Comparison of ENCODE assay signal across 8 cellular contexts in genomic region chr17:16428098-16428882, GRCh38. TPM values are rescaled to one million over a fixed set of nuclear protein-coding genes. Genes with fewer than 3 reads are reported as not detected.
DNase-seq lines count a peak whose midpoint lies in the region; ATAC-seq, FAIRE-seq and TF ChIP-seq lines count a peak whose summit lies in the region.

No MANE protein-coding gene starts in this region.

- H3K27me3 ChIP-seq in parathyroid adenoma (ENCODE audit: control insufficient read depth, insufficient read depth, low read length) (no peaks in the 10 kb centered on the region), tibial artery (no peaks in the 10 kb centered on the region)

- no peak overlapping the region for H3K4me2 ChIP-seq in parathyroid adenoma (ENCODE audit: low read length)

- H3K36me3 ChIP-seq in parathyroid adenoma (ENCODE audit: control insufficient read depth, insufficient read depth, low read length) (no peaks in the 10 kb centered on the region), tibial artery (peaks cover 40 to 62% (median 47%) of the 10 kb centered on the region in 3 donors)

- in situ Hi-C loops in KBM-7 (cut with MboI; ENCODE audit: low pct_unique_long_range_greater_than_20kb, low sequenced_read_pairs): no loop called here

- DNase-seq in D721Med (ENCODE audit: insufficient read length, low spot score) (peak; percentile 63), KBM-7 (peak; percentile 64), fibroblast of peridontal ligament (ENCODE audit: extremely low read depth) (peak; percentile 31), NCI-H345 (lab: John Stamatoyannopoulos, UW) (no peak), tibial artery (no peak)
- DNase-seq in activated CD4-positive, alpha-beta T cell treated with anti-CD3 and anti-CD28 coated beads, Interleukin-2, amount 10 ng/mL, durations not matched to agents 24 days and 14 days: peak; percentile 75

- no peak overlapping the region for H3K9ac ChIP-seq in parathyroid adenoma

- intact Hi-C loops in activated CD4-positive, alpha-beta T cell treated with anti-CD3 and anti-CD28 coated beads, Interleukin-2, amount 10 ng/mL, durations not matched to agents 24 days and 14 days (cut with micrococcal nuclease): no loop called here
- intact Hi-C loops in tibial artery (cut with DNase I; ENCODE audit: low total_unique reads): no loop called here

- H3K9me3 ChIP-seq in parathyroid adenoma (ENCODE audit: control insufficient read depth, low read length): no peaks in the 10 kb centered on the region
- H3K9me3 ChIP-seq in tibial artery: no peaks in the 10 kb centered on the region

- peak overlapping the region; percentile 37 for H3K27ac Mint-ChIP-seq in activated CD4-positive, alpha-beta T cell treated with anti-CD3 and anti-CD28 coated beads, Interleukin-2, amount 10 ng/mL, durations not matched to agents 24 days and 14 days

- H3K4me3 Mint-ChIP-seq in activated CD4-positive, alpha-beta T cell treated with anti-CD3 and anti-CD28 coated beads, Interleukin-2, amount 10 ng/mL, durations not matched to agents 24 days and 14 days: no peak overlapping the region

- H3K4me3 ChIP-seq in parathyroid adenoma (ENCODE audit: low read depth, low read length): no peak overlapping the region
- H3K4me3 ChIP-seq in tibial artery: no peak overlapping the region

- peaks cover 29% of the 10 kb centered on the region for H3K36me3 Mint-ChIP-seq in activated CD4-positive, alpha-beta T cell treated with anti-CD3 and anti-CD28 coated beads, Interleukin-2, amount 10 ng/mL, durations not matched to agents 24 days and 14 days (ENCODE audit: low read depth)

- FAIRE-seq in D721Med (lab: Jason Lieb, UNC): no peak

- TF ChIP-seq CTCF in D721Med (IDR thresholded peaks at IDR 0.05; ENCODE audit: insufficient read depth, missing control alignments) (peak; percentile 50), parathyroid adenoma (IDR thresholded peaks at IDR 0.05) (peak; percentile 41), tibial artery (IDR thresholded peaks at IDR 0.05) (no peak)

- peaks cover 3% of the 10 kb centered on the region for H3K4me1 ChIP-seq in parathyroid adenoma
- no peaks in the 10 kb centered on the region for H3K4me1 ChIP-seq in tibial artery

- no peak for ATAC-seq in GM18502 (IDR thresholded peaks at IDR 0.05; ENCODE audit: poor library complexity, unreplicated experiment)

- H3K27me3 Mint-ChIP-seq in activated CD4-positive, alpha-beta T cell treated with anti-CD3 and anti-CD28 coated beads, Interleukin-2, amount 10 ng/mL, durations not matched to agents 24 days and 14 days: no peaks in the 10 kb centered on the region

- no peaks in the 10 kb centered on the region for H3K4me1 Mint-ChIP-seq in activated CD4-positive, alpha-beta T cell treated with anti-CD3 and anti-CD28 coated beads, Interleukin-2, amount 10 ng/mL, durations not matched to agents 24 days and 14 days

- no peaks in the 10 kb centered on the region for H3K9me3 Mint-ChIP-seq in activated CD4-positive, alpha-beta T cell treated with anti-CD3 and anti-CD28 coated beads, Interleukin-2, amount 10 ng/mL, durations not matched to agents 24 days and 14 days

- H3K79me2 ChIP-seq in parathyroid adenoma: no peaks in the 10 kb centered on the region

- H3K27ac ChIP-seq in parathyroid adenoma (no peak overlapping the region), tibial artery (no peak overlapping the region)

- H2AFZ ChIP-seq in parathyroid adenoma: no peak overlapping the region

RNA-seq across cellular contexts. Expression of gene TRPV2, which starts 12.9 kb away (rescaled TPM):
- total RNA-seq in activated CD4-positive, alpha-beta T cell treated with anti-CD3 and anti-CD28 coated beads, Interleukin-2, amount 10 ng/mL, durations not matched to agents 24 days and 14 days: 29.6 and 38.7 TPM in 2 replicates

RNA-seq across cellular contexts. Expression of gene UBB, which starts 47.4 kb away (rescaled TPM):
- total RNA-seq in activated CD4-positive, alpha-beta T cell treated with anti-CD3 and anti-CD28 coated beads, Interleukin-2, amount 10 ng/mL, durations not matched to agents 24 days and 14 days: 1,973 and 2,004 TPM in 2 replicates

Comparison
In these comparisons a context has a peak if more than half of its experiments do, and no peak if none do; other contexts are left out.
1. DNase-seq: peak in D721Med (single experiment), KBM-7 (single experiment), activated CD4-positive, alpha-beta T cell treated with anti-CD3 and anti-CD28 coated beads, Interleukin-2, amount 10 ng/mL, durations not matched to agents 24 days and 14 days (single experiment) and fibroblast of peridontal ligament (single experiment); none in NCI-H345 (single experiment) and tibial artery (0 of 2).
2. CTCF ChIP-seq: peak in D721Med (single experiment) and parathyroid adenoma (single experiment); none in tibial artery (0 of 2).